ENCODE assay signal across 27 cellular contexts in genomic region chr10:75181073-75181472, GRCh38. TPM values are rescaled to one million over a fixed set of nuclear protein-coding genes. Genes with fewer than 3 reads are reported as not detected.
DNase-seq lines count a peak whose midpoint lies in the region; ATAC-seq and TF ChIP-seq lines count a peak whose summit lies in the region.
"Had no signal": no experiment of that assay in that cellular context is flagged by ENCODE, and none has a peak within 500 bp of the region (broad histone marks: within the 10 kb centered on the region; RNA-seq: fewer than 3 reads in every experiment).

No MANE protein-coding gene starts in this region.

- TF ChIP-seq CTCF in IMR-90 (conservative IDR thresholded peaks at IDR 0.05; ENCODE audit: low read depth, low read length): no peak

- peak; percentile 56 to 72 for ATAC-seq in activated T-cell treated with anti-CD3 and anti-CD28 coated beads, Interleukin-2, amount 50 U/mL, for 72 hours (replicated peaks in 1 of 2)
- ATAC-seq in IMR-90 (ENCODE audit: low read depth): no peak
- peak; percentile 93 for ATAC-seq in activated naive CD8-positive, alpha-beta T cell treated with anti-CD3 and anti-CD28 coated beads, Interleukin-2, amount 50 U/mL, for 24 hours
- ATAC-seq in stimulated activated effector memory CD8-positive, alpha-beta T cell treated with anti-CD3 and anti-CD28 coated beads, Interleukin-12 subunit alpha, Interleukin-12 subunit beta, amount 100 ng/mL, for 72 hours: peak; percentile 75
- ATAC-seq: GM12878; left lobe of liver; naive thymus-derived CD4-positive, alpha-beta T cell; stimulated activated naive B cell treated with anti-CD40 and anti-IgM and Interleukin-4, amounts not matched to agents 10 μg/mL and 1 μg/mL and 100 μg/mL, for 72 hours had no signal

- H3K4me1 ChIP-seq in IMR-90 (ENCODE audit: control insufficient read depth, insufficient read depth, low read length): peaks cover 12% of the 10 kb centered on the region
- H3K4me1 ChIP-seq: BLaER1 treated with 17β-estradiol and CSF1 and Interleukin-3, amounts not matched to agents 10 nM and 100 nM; spleen had no signal

- H2BK15ac ChIP-seq in IMR-90 (ENCODE audit: low read depth, low read length): no peak overlapping the region

- H3K27ac Mint-ChIP-seq in activated T-cell treated with anti-CD3 and anti-CD28 coated beads, Interleukin-2, amount 50 U/mL, for 72 hours: no peak overlapping the region
- H3K27ac Mint-ChIP-seq in activated naive CD8-positive, alpha-beta T cell treated with anti-CD3 and anti-CD28 coated beads, Interleukin-2, amount 50 U/mL, for 24 hours: peak overlapping the region; percentile 77
- peak overlapping the region; percentile 48 for H3K27ac Mint-ChIP-seq in stimulated activated effector memory CD8-positive, alpha-beta T cell treated with anti-CD3 and anti-CD28 coated beads, Interleukin-12 subunit alpha, Interleukin-12 subunit beta, amount 100 ng/mL, for 72 hours
- H3K27ac Mint-ChIP-seq: stimulated activated naive B cell treated with anti-CD40 and anti-IgM and Interleukin-4, amounts not matched to agents 10 μg/mL and 1 μg/mL and 100 μg/mL, for 72 hours had no signal

- no peak overlapping the region for H2AFZ ChIP-seq in IMR-90 (replicated peaks; ENCODE audit: low read length, poor library complexity)

- no peak overlapping the region for H4K8ac ChIP-seq in IMR-90 (ENCODE audit: low read depth in 2 of 2, low read length in 2 of 2)

- POLR2A ChIA-PET in IMR-90 (lab: Charles Lee; ENCODE audit: unreplicated experiment): no interaction called here

- H3K9me3 Mint-ChIP-seq in activated T-cell treated with anti-CD3 and anti-CD28 coated beads, Interleukin-2, amount 50 U/mL, for 72 hours: no peaks in the 10 kb centered on the region
- H3K9me3 Mint-ChIP-seq in activated naive CD8-positive, alpha-beta T cell treated with anti-CD3 and anti-CD28 coated beads, Interleukin-2, amount 50 U/mL, for 24 hours: no peaks in the 10 kb centered on the region
- H3K9me3 Mint-ChIP-seq in stimulated activated effector memory CD8-positive, alpha-beta T cell treated with anti-CD3 and anti-CD28 coated beads, Interleukin-12 subunit alpha, Interleukin-12 subunit beta, amount 100 ng/mL, for 72 hours: no peaks in the 10 kb centered on the region
- H3K9me3 Mint-ChIP-seq: brain; naive thymus-derived CD4-positive, alpha-beta T cell; stimulated activated naive B cell treated with anti-CD40 and anti-IgM and Interleukin-4, amounts not matched to agents 10 μg/mL and 1 μg/mL and 100 μg/mL, for 72 hours had no signal

- H2AK9ac ChIP-seq in IMR-90 (replicated peaks; ENCODE audit: low read depth, low read length, poor library complexity): no peak overlapping the region

- H3K79me1 ChIP-seq in IMR-90 (ENCODE audit: low read depth in 1 of 2, low read length in 2 of 2): peaks cover 6 to 30% of the 10 kb centered on the region in 2 experiments; a peak in 3 of 4 replicates

- H2BK5ac ChIP-seq in IMR-90 (ENCODE audit: low read depth, low read length, poor library complexity, severe bottlenecking): peak overlapping the region; percentile 57

- peak overlapping the region; percentile 26; the same call in 1 of the 2 replicates for H3K4me2 ChIP-seq in IMR-90 (ENCODE audit: low read depth, low read length)
- H3K4me2 ChIP-seq: BLaER1 treated with 17β-estradiol and CSF1 and Interleukin-3, amounts not matched to agents 10 nM and 100 nM; KMS-11 had no signal

- H3K9me1 ChIP-seq in IMR-90 (ENCODE audit: insufficient read depth, low read length): 0 out of 2 replicates have a peak, but pooled peaks cover under 1% of the 10 kb centered on the region

- peaks cover 34% of the 10 kb centered on the region for H3K4me1 Mint-ChIP-seq in activated T-cell treated with anti-CD3 and anti-CD28 coated beads, Interleukin-2, amount 50 U/mL, for 72 hours (ENCODE audit: low read depth)
- H3K4me1 Mint-ChIP-seq in activated naive CD8-positive, alpha-beta T cell treated with anti-CD3 and anti-CD28 coated beads, Interleukin-2, amount 50 U/mL, for 24 hours: peaks cover 32% of the 10 kb centered on the region
- peaks cover 15% of the 10 kb centered on the region for H3K4me1 Mint-ChIP-seq in stimulated activated effector memory CD8-positive, alpha-beta T cell treated with anti-CD3 and anti-CD28 coated beads, Interleukin-12 subunit alpha, Interleukin-12 subunit beta, amount 100 ng/mL, for 72 hours
- H3K4me1 Mint-ChIP-seq: brain had no signal

- TF ChIP-seq POLR2A in IMR-90 (IDR thresholded peaks at IDR 0.05; ENCODE audit: low read depth, low read length): no peak

- H3K4ac ChIP-seq in IMR-90 (ENCODE audit: low read depth, low read length): no peak overlapping the region; the same call in 1 of the 2 replicates

- H3K9ac ChIP-seq in IMR-90 (ENCODE audit: low read depth, low read length): no peak overlapping the region
- H3K9ac ChIP-seq: BLaER1 treated with 17β-estradiol and CSF1 and Interleukin-3, amounts not matched to agents 10 nM and 100 nM; KMS-11 had no signal

- H2AK5ac ChIP-seq in IMR-90 (ENCODE audit: low read depth, low read length): no peak overlapping the region

- peak overlapping the region in 1 of 2 donors; percentile 27 for H3K4me3 Mint-ChIP-seq in activated T-cell treated with anti-CD3 and anti-CD28 coated beads, Interleukin-2, amount 50 U/mL, for 72 hours
- no peak overlapping the region for H3K4me3 Mint-ChIP-seq in activated naive CD8-positive, alpha-beta T cell treated with anti-CD3 and anti-CD28 coated beads, Interleukin-2, amount 50 U/mL, for 24 hours
- no peak overlapping the region for H3K4me3 Mint-ChIP-seq in stimulated activated effector memory CD8-positive, alpha-beta T cell treated with anti-CD3 and anti-CD28 coated beads, Interleukin-12 subunit alpha, Interleukin-12 subunit beta, amount 100 ng/mL, for 72 hours
- H3K4me3 Mint-ChIP-seq: brain; naive thymus-derived CD4-positive, alpha-beta T cell; stimulated activated naive B cell treated with anti-CD40 and anti-IgM and Interleukin-4, amounts not matched to agents 10 μg/mL and 1 μg/mL and 100 μg/mL, for 72 hours had no signal

- no peak overlapping the region for H2BK120ac ChIP-seq in IMR-90 (ENCODE audit: low read depth, low read length)

- WGBS in IMR-90 (ENCODE audit: extremely low coverage in 2 of 2, insufficient read length in 1 of 2), 2 experiments: no CpG with 5 or more reads among the region's 1 CpG

- peaks cover 0 to 8% of the 10 kb centered on the region in 2 donors for H3K36me3 Mint-ChIP-seq in activated T-cell treated with anti-CD3 and anti-CD28 coated beads, Interleukin-2, amount 50 U/mL, for 72 hours (ENCODE audit: insufficient read depth in 2 of 2)
- H3K36me3 Mint-ChIP-seq in activated naive CD8-positive, alpha-beta T cell treated with anti-CD3 and anti-CD28 coated beads, Interleukin-2, amount 50 U/mL, for 24 hours (ENCODE audit: low read depth): peaks cover 19% of the 10 kb centered on the region
- H3K36me3 Mint-ChIP-seq in stimulated activated effector memory CD8-positive, alpha-beta T cell treated with anti-CD3 and anti-CD28 coated beads, Interleukin-12 subunit alpha, Interleukin-12 subunit beta, amount 100 ng/mL, for 72 hours: peaks cover 21% of the 10 kb centered on the region

- H3K27ac ChIP-seq in IMR-90 (ENCODE audit: insufficient read depth, low read length): peak overlapping the region; percentile 33; the same call in 1 of the 2 replicates
- H3K27ac ChIP-seq: BLaER1 treated with 17β-estradiol and CSF1 and Interleukin-3, amounts not matched to agents 10 nM and 100 nM; KMS-11; Peyer's patch; spleen had no signal

- H4K5ac ChIP-seq in IMR-90 (ENCODE audit: low read depth, low read length): no peak overlapping the region

- intact Hi-C loops in IMR-90 (cut with micrococcal nuclease): loop anchor here (5.0 kb wide), 1 partner anchor 69 kb away; the partner anchor contains the start of gene SAMD8

- no peak overlapping the region for H3K4me3 ChIP-seq in IMR-90 (ENCODE audit: insufficient read depth, low read depth, low read length)
- H3K4me3 ChIP-seq: BLaER1 treated with 17β-estradiol and CSF1 and Interleukin-3, amounts not matched to agents 10 nM and 100 nM; GM12878; Peyer's patch; spleen; tibial artery had no signal

- peaks cover 10% of the 10 kb centered on the region for H3K36me3 ChIP-seq in IMR-90 (ENCODE audit: control insufficient read depth, insufficient read depth, low read length)

- dilution Hi-C loops in IMR-90 (cut with HindIII; ENCODE audit: low sequenced_read_pairs, unreplicated experiment): no loop called here

- H3K27me3 ChIP-seq in IMR-90 (ENCODE audit: control insufficient read depth, insufficient read depth, low read length): no peaks in the 10 kb centered on the region
- H3K27me3 ChIP-seq: BLaER1 treated with 17β-estradiol and CSF1 and Interleukin-3, amounts not matched to agents 10 nM and 100 nM; Peyer's patch; spleen; tibial artery had no signal

- no TSS peak for BruUV-seq in IMR-90 (replicated peaks; lab: Mats Ljungman, UMichigan)

- H3K23ac ChIP-seq in IMR-90 (ENCODE audit: low read depth, low read length): 0 out of 2 replicates have a peak overlapping the region, but pooled peaks have one; percentile 7

- CTCF ChIA-PET in IMR-90 (lab: Yijun Ruan, JAX): no interaction called here

- H4K91ac ChIP-seq in IMR-90 (ENCODE audit: insufficient read depth, low read depth, low read length): no peak overlapping the region

- in situ Hi-C loops in IMR-90 (cut with MboI; ENCODE audit: low sequenced_read_pairs): no loop called here

- H3K14ac ChIP-seq in IMR-90 (replicated peaks; ENCODE audit: low read depth, low read length): no peak overlapping the region

- H4K20me1 ChIP-seq in IMR-90 (ENCODE audit: insufficient read depth, low read length): 0 out of 2 replicates have a peak, but pooled peaks cover 4% of the 10 kb centered on the region

- no peak for DNase-seq in activated T-cell treated with anti-CD3 and anti-CD28 coated beads, Interleukin-2, amount 50 U/mL, for 72 hours
- no peak for DNase-seq in activated T-cell treated with anti-CD3 and anti-CD28 coated beads, Interleukin-2, amount 50 U/mL, for 48 hours
- peak; percentile 12 for DNase-seq in IMR-90
- no peak for DNase-seq in activated naive CD8-positive, alpha-beta T cell treated with anti-CD3 and anti-CD28 coated beads, Interleukin-2, amount 50 U/mL, for 24 hours
- DNase-seq in stimulated activated effector memory CD8-positive, alpha-beta T cell treated with anti-CD3 and anti-CD28 coated beads, Interleukin-12 subunit alpha, Interleukin-12 subunit beta, amount 100 ng/mL, for 72 hours (ENCODE audit: low spot score in 2 of 2): no peak
- DNase-seq in T1000 (lab: John Stamatoyannopoulos, UW): no peak
- DNase-seq in iPS-NIHi7 (ENCODE audit: extremely low spot score): no peak
- no peak for DNase-seq in NCI-H226
- DNase-seq: activated CD4-positive, alpha-beta T cell treated with anti-CD3 and anti-CD28 coated beads, Interleukin-2, amount 50 U/mL, for 4 hours; Calu3; effector CD4-positive, alpha-beta T cell; naive thymus-derived CD4-positive, alpha-beta T cell; NCI-H1436; NCI-H2171; NCI-H524; NK-92 treated with Interleukin-12 subunit alpha and Interleukin-12 subunit beta, amount 100 ng/mL, for 24 hours; nucleus accumbens; Peyer's patch; spleen; stimulated activated CD4-positive, alpha-beta T cell treated with anti-CD3 and anti-CD28 coated beads, Interleukin-4, amount 100 ng/mL, for 1 hour; stimulated activated naive B cell treated with anti-CD40 and anti-IgM and Interleukin-4, amounts not matched to agents 10 μg/mL and 1 μg/mL and 100 μg/mL, for 72 hours; tibial artery had no signal

- TF ChIP-seq RAD21 in IMR-90 (IDR thresholded peaks at IDR 0.05; ENCODE audit: low read length): no peak

- no peaks in the 10 kb centered on the region for H3K27me3 Mint-ChIP-seq in activated T-cell treated with anti-CD3 and anti-CD28 coated beads, Interleukin-2, amount 50 U/mL, for 72 hours (ENCODE audit: low read depth)
- no peaks in the 10 kb centered on the region for H3K27me3 Mint-ChIP-seq in activated naive CD8-positive, alpha-beta T cell treated with anti-CD3 and anti-CD28 coated beads, Interleukin-2, amount 50 U/mL, for 24 hours
- H3K27me3 Mint-ChIP-seq: brain; naive thymus-derived CD4-positive, alpha-beta T cell; stimulated activated naive B cell treated with anti-CD40 and anti-IgM and Interleukin-4, amounts not matched to agents 10 μg/mL and 1 μg/mL and 100 μg/mL, for 72 hours had no signal

- H3K56ac ChIP-seq in IMR-90 (ENCODE audit: extremely low read depth, insufficient read depth, low read length): no peak overlapping the region

- 0 out of 2 replicates have a peak overlapping the region, but pooled peaks have one; percentile 6 for H3K18ac ChIP-seq in IMR-90 (ENCODE audit: low read depth, low read length)

- H2BK20ac ChIP-seq in IMR-90 (ENCODE audit: low read depth, low read length): no peak overlapping the region; the same call in 1 of the 2 replicates

- H3K9me3 ChIP-seq in IMR-90 (ENCODE audit: control insufficient read depth, insufficient read depth, low read length): no peaks in the 10 kb centered on the region
- H3K9me3 ChIP-seq: BLaER1 treated with 17β-estradiol and CSF1 and Interleukin-3, amounts not matched to agents 10 nM and 100 nM; Peyer's patch; spleen; tibial artery had no signal

RNA-seq across cellular contexts. Expression of gene VDAC2, which starts 29.5 kb away (rescaled TPM):
- 100 to 1,000 TPM; 207 to 229 TPM for total RNA-seq in activated T-cell treated with anti-CD3 and anti-CD28 coated beads, Interleukin-2, amount 50 U/mL, for 72 hours
- 122 and 169 TPM in 2 replicates for total RNA-seq in IMR-90 (2012; rRNA removed)
- polyA plus RNA-seq in IMR-90 (2012; rRNA removed): 123 and 139 TPM in 2 replicates
- 52.8 and 54.1 TPM in 2 replicates for polyA plus RNA-seq in IMR-90 (2012; cell fraction: cytosol; rRNA removed)
- polyA plus RNA-seq in IMR-90 (2012; cell fraction: nucleus; rRNA removed; ENCODE audit: low replicate concordance): 31.2 and 88.4 TPM in 2 replicates

RNA-seq across cellular contexts. Expression of gene COMTD1, which starts 54.7 kb away (rescaled TPM):
- total RNA-seq in activated T-cell treated with anti-CD3 and anti-CD28 coated beads, Interleukin-2, amount 50 U/mL, for 72 hours: 10 to 100 TPM; 26.7 to 31.2 TPM
- total RNA-seq in IMR-90 (2012; rRNA removed): 1.4 and 1.6 TPM in 2 replicates
- polyA plus RNA-seq in IMR-90 (2012; rRNA removed): 6.4 and 9.5 TPM in 2 replicates
- 10.7 and 12.1 TPM in 2 replicates for polyA plus RNA-seq in IMR-90 (2012; cell fraction: cytosol; rRNA removed)
- 22.0 and 64.6 TPM in 2 replicates for polyA plus RNA-seq in IMR-90 (2012; cell fraction: nucleus; rRNA removed; ENCODE audit: low replicate concordance)

Comparison
In these comparisons a context has a peak if more than half of its experiments do, and no peak if none do; other contexts are left out.
1. RNA of gene COMTD1, which starts 54.7 kb away (total RNA-seq): 26.7 to 31.2 TPM in activated T-cell treated with anti-CD3 and anti-CD28 coated beads, Interleukin-2, amount 50 U/mL, for 72 hours; 1.4 to 1.6 TPM in IMR-90; every median in the first group is over 10 times any median in the second.